In genomic region chr16:1677942-1678499, GRCh38 we compare ENCODE assay signal across 1 cellular context.
TF ChIP-seq lines count a peak whose summit lies in the region.

TSS of gene JPT2 (plus strand) at chr16:1678279. CDS start at chr16:1678313, 34 bp downstream.

TF ChIP-seq in HepG2, 621 proteins besides CTCF, POLR2A, EP300 and RAD21 (continued from another document and continues in another):
- TF ChIP-seq TRIM22 (IDR thresholded peaks at IDR 0.05): no peak
- no peak for TF ChIP-seq ZNF180 (CRISPR knock-in tag; IDR thresholded peaks at IDR 0.05; ENCODE audit: borderline replicate concordance, low read depth)
- TF ChIP-seq TFAP4 (IDR thresholded peaks at IDR 0.05; ENCODE audit: borderline replicate concordance, low read depth): no peak
- no peak for TF ChIP-seq ZNF878 (CRISPR knock-in tag; IDR thresholded peaks at IDR 0.05)
- TF ChIP-seq HMGA1 (CRISPR knock-in tag; conservative IDR thresholded peaks at IDR 0.05): no peak
- no peak for TF ChIP-seq ZNF747 (CRISPR knock-in tag; IDR thresholded peaks at IDR 0.05; ENCODE audit: borderline replicate concordance)
- TF ChIP-seq HOXA7 (CRISPR knock-in tag; IDR thresholded peaks at IDR 0.05): no peak
- 0 out of 2 replicates have a peak, but pooled peaks have one; percentile 15 for TF ChIP-seq ZNF335 (CRISPR knock-in tag; IDR thresholded peaks at IDR 0.05)
- TF ChIP-seq ZNF280B (CRISPR knock-in tag; IDR thresholded peaks at IDR 0.05; ENCODE audit: borderline replicate concordance): no peak
- no peak for TF ChIP-seq ZNF10 (CRISPR knock-in tag; IDR thresholded peaks at IDR 0.05; ENCODE audit: borderline replicate concordance, low read depth)
- no peak for TF ChIP-seq SIX1 (CRISPR knock-in tag; IDR thresholded peaks at IDR 0.05; ENCODE audit: borderline replicate concordance)
- TF ChIP-seq ELK4 (CRISPR knock-in tag; IDR thresholded peaks at IDR 0.05; ENCODE audit: borderline replicate concordance): no peak
- no peak for TF ChIP-seq DDIT3 (CRISPR knock-in tag; IDR thresholded peaks at IDR 0.05)
- TF ChIP-seq SMARCE1 (IDR thresholded peaks at IDR 0.05; ENCODE audit: borderline replicate concordance): no peak
- TF ChIP-seq ZFYVE20 (CRISPR knock-in tag; IDR thresholded peaks at IDR 0.05; ENCODE audit: borderline replicate concordance, low read depth): no peak
- TF ChIP-seq PAXIP1 (CRISPR knock-in tag; conservative IDR thresholded peaks at IDR 0.05): no peak
- TF ChIP-seq SP2 (CRISPR knock-in tag; IDR thresholded peaks at IDR 0.05): peak; percentile 96
- no peak for TF ChIP-seq FOXK2 (IDR thresholded peaks at IDR 0.05)
- TF ChIP-seq IRF1 (CRISPR knock-in tag; IDR thresholded peaks at IDR 0.05; ENCODE audit: low read depth): no peak
- TF ChIP-seq TBX2 (CRISPR knock-in tag; IDR thresholded peaks at IDR 0.05; ENCODE audit: borderline replicate concordance): peak; percentile 60
- no peak for TF ChIP-seq CAMTA2 (CRISPR knock-in tag; IDR thresholded peaks at IDR 0.05; ENCODE audit: borderline replicate concordance)
- TF ChIP-seq SETDB1 (CRISPR knock-in tag; IDR thresholded peaks at IDR 0.05; ENCODE audit: borderline replicate concordance): no peak
- no peak for TF ChIP-seq ZBTB39 (CRISPR knock-in tag; IDR thresholded peaks at IDR 0.05)
- TF ChIP-seq ARHGAP35 (CRISPR knock-in tag; IDR thresholded peaks at IDR 0.05; ENCODE audit: borderline replicate concordance): no peak
- no peak for TF ChIP-seq ZNF451 (CRISPR knock-in tag; IDR thresholded peaks at IDR 0.05)
- TF ChIP-seq ZNF549 (CRISPR knock-in tag; IDR thresholded peaks at IDR 0.05): no peak
- TF ChIP-seq BCL6 (CRISPR knock-in tag; IDR thresholded peaks at IDR 0.05): no peak
- TF ChIP-seq MIER2 (CRISPR knock-in tag; IDR thresholded peaks at IDR 0.05): no peak
- TF ChIP-seq RFXANK (CRISPR knock-in tag; IDR thresholded peaks at IDR 0.05): no peak
- TF ChIP-seq XBP1 (CRISPR knock-in tag; IDR thresholded peaks at IDR 0.05): no peak
- TF ChIP-seq ZNF496 (CRISPR knock-in tag; IDR thresholded peaks at IDR 0.05; ENCODE audit: insufficient replicate concordance): no peak
- TF ChIP-seq ZNF607 (CRISPR knock-in tag; IDR thresholded peaks at IDR 0.05; ENCODE audit: borderline replicate concordance): peak; percentile 36; the same call in 1 of the 2 replicates
- TF ChIP-seq SMYD3 (CRISPR knock-in tag; IDR thresholded peaks at IDR 0.05): no peak
- no peak for TF ChIP-seq FOSL1 (CRISPR knock-in tag; IDR thresholded peaks at IDR 0.05; ENCODE audit: borderline replicate concordance)
- no peak for TF ChIP-seq ZNF713 (CRISPR knock-in tag; IDR thresholded peaks at IDR 0.05)
- no peak for TF ChIP-seq ZNF614 (CRISPR knock-in tag; IDR thresholded peaks at IDR 0.05; ENCODE audit: borderline replicate concordance)
- TF ChIP-seq SMAD3 (CRISPR knock-in tag; IDR thresholded peaks at IDR 0.05): no peak
- TF ChIP-seq AKAP8 (CRISPR knock-in tag; IDR thresholded peaks at IDR 0.05): peak; percentile 86
- TF ChIP-seq ZXDC (CRISPR knock-in tag; IDR thresholded peaks at IDR 0.05): no peak; the same call in 1 of the 2 replicates
- TF ChIP-seq ZIK1 (CRISPR knock-in tag; IDR thresholded peaks at IDR 0.05; ENCODE audit: borderline replicate concordance, low read depth): no peak
- TF ChIP-seq NFYC (CRISPR knock-in tag; IDR thresholded peaks at IDR 0.05): peak; percentile 95
- TF ChIP-seq KDM4B (CRISPR knock-in tag; IDR thresholded peaks at IDR 0.05): no peak
- TF ChIP-seq TP53 (CRISPR knock-in tag; conservative IDR thresholded peaks at IDR 0.05): no peak
- TF ChIP-seq ZNF354B (CRISPR knock-in tag; IDR thresholded peaks at IDR 0.05): no peak
- no peak for TF ChIP-seq ADNP (CRISPR knock-in tag; IDR thresholded peaks at IDR 0.05)
- TF ChIP-seq ZNF383 (CRISPR knock-in tag; IDR thresholded peaks at IDR 0.05; ENCODE audit: borderline replicate concordance): no peak
- no peak for TF ChIP-seq FIP1L1 (IDR thresholded peaks at IDR 0.05; ENCODE audit: borderline replicate concordance, insufficient read depth, low read depth, low read length)
- peak; percentile 93 for TF ChIP-seq TFDP1 (CRISPR knock-in tag; IDR thresholded peaks at IDR 0.05; ENCODE audit: borderline replicate concordance)
- peak; percentile 74 for TF ChIP-seq HOXA3 (CRISPR knock-in tag; IDR thresholded peaks at IDR 0.05)
- TF ChIP-seq AGO2 (optimal IDR thresholded peaks at IDR 0.05; ENCODE audit: low read depth, low read length): peak; percentile 86
- TF ChIP-seq PAX8 (CRISPR knock-in tag; IDR thresholded peaks at IDR 0.05; ENCODE audit: borderline replicate concordance): no peak
